ENCODE assay signal across 19 cellular contexts in the genomic region with DNA sequence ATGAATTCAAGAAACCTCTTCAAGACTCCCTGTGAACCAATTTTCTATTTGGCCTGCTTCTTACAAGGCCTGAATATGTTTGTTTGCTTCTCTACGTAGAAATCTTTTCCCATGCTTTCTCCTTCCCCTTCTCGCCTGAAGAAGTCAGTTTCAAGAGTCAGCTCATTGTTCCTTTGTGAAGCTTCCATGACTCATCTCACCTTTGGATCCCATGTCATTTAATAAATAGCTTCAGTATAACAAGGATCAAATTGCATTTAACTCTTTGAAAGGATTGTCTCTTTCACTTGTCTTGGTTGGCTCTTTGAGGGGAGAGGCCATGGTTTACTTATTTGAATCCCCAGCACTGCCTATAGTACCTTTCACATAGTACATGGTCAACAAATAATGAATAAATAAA. TPM values are rescaled to one million over a fixed set of nuclear protein-coding genes. Genes with fewer than 3 reads are reported as not detected.
DNase-seq lines count a peak whose midpoint lies in the region; ATAC-seq and TF ChIP-seq lines count a peak whose summit lies in the region.
"Had no signal": no experiment of that assay in that cellular context is flagged by ENCODE, and none has a peak within 500 bp of the region (broad histone marks: within the 10 kb centered on the region; RNA-seq: fewer than 3 reads in every experiment).

No MANE protein-coding gene starts in this region.

- CTCF ChIA-PET in RWPE1 (lab: Yijun Ruan, JAX): interaction anchor here (0.6 kb wide), 1 partner anchor 81 kb away, joined by 3 read pairs; no protein-coding TSS in a partner anchor

- no peak overlapping the region for H4K5ac ChIP-seq in H9 (ENCODE audit: insufficient read length, low read depth, low read length)

- no peaks in the 10 kb centered on the region for H3K27me3 Mint-ChIP-seq in H9 (ENCODE audit: low read depth)
- H3K27me3 Mint-ChIP-seq: B cell had no signal

- H3K4me3 Mint-ChIP-seq in H9: no peak overlapping the region
- H3K4me3 Mint-ChIP-seq: B cell, immature natural killer cell had no signal

- DNase-seq in H9 (no peak), RWPE1 (ENCODE audit: low spot score) (peak; percentile 0), fibroblast of mammary gland (ENCODE audit: low read depth) (peak; percentile 31), non-pigmented ciliary epithelial cell (ENCODE audit: low read depth) (peak; percentile 1), NCI-H2171 treated with DMSO at 0.1 percent for 48 hours (lab: John Stamatoyannopoulos, UW) (no peak), AG20443 (ENCODE audit: low spot score) (no peak), ecto neural progenitor cell (ENCODE audit: low spot score) (no peak)
- DNase-seq: activated effector memory CD4-positive, alpha-beta T cell treated with anti-CD3 and anti-CD28 coated beads, Interleukin-2, amount 50 U/mL, for 16 hours; aorta; DMS153; gastrocnemius medialis; H7; immature natural killer cell; NCI-H1105; pancreas; stomach; WERI-Rb-1 had no signal

- H3K4me2 ChIP-seq in H9 (ENCODE audit: insufficient read depth, insufficient read length, low read length): no peak overlapping the region

- no peak overlapping the region for H3K4ac ChIP-seq in H9 (ENCODE audit: low read depth, low read length)

- H3K27me3 ChIP-seq in H9 (ENCODE audit: insufficient read depth, low read length): no peaks in the 10 kb centered on the region
- H3K27me3 ChIP-seq: gastrocnemius medialis, pancreas, stomach had no signal

- peaks cover under 1 to 4% of the 10 kb centered on the region in 2 experiments; a peak in 2 of 4 replicates for H3K4me1 Mint-ChIP-seq in H9
- H3K4me1 Mint-ChIP-seq: B cell, immature natural killer cell had no signal

- H4K8ac ChIP-seq in H9 (replicated peaks; ENCODE audit: insufficient read length, low read depth, low read length): no peak overlapping the region

- no peak overlapping the region for H3K18ac ChIP-seq in H9 (ENCODE audit: insufficient read length, low read depth, low read length)

- no peak overlapping the region for H3K4me3 ChIP-seq in fibroblast of mammary gland (ENCODE audit: control insufficient read depth, low read depth, low read length)
- H3K4me3 ChIP-seq: gastrocnemius medialis, pancreas, stomach had no signal

- H3K14ac ChIP-seq in H9 (ENCODE audit: insufficient read depth, low read length): no peak overlapping the region

- H3K27ac ChIP-seq in H9 (ENCODE audit: insufficient read length, low read depth, low read length) (no peak overlapping the region), RWPE1 (no peak overlapping the region)
- H3K27ac ChIP-seq: gastrocnemius medialis, pancreas, stomach, WERI-Rb-1 had no signal

- H2BK15ac ChIP-seq in H9 (ENCODE audit: low read depth, low read length): no peak overlapping the region

- no peaks in the 10 kb centered on the region for H3K79me1 ChIP-seq in H9 (ENCODE audit: insufficient read depth, low read depth, low read length, poor library complexity, severe bottlenecking)

- H3T11ph ChIP-seq in H9 (ENCODE audit: low read length): no peak overlapping the region

- H2BK5ac ChIP-seq in H9 (ENCODE audit: insufficient read length, low read length): no peak overlapping the region

- no peaks in the 10 kb centered on the region for H3K23me2 ChIP-seq in H9 (ENCODE audit: insufficient read length, low read depth, low read length, poor library complexity, severe bottlenecking)

- H3K9ac ChIP-seq in H9 (ENCODE audit: extremely low read depth, insufficient read length, low read length): no peak overlapping the region

- H3K79me2 ChIP-seq in H9 (ENCODE audit: insufficient read depth, low read length): no peaks in the 10 kb centered on the region

- no peak overlapping the region for H3K56ac ChIP-seq in H9 (ENCODE audit: insufficient read length, low read depth, low read length)

- H2AK5ac ChIP-seq in H9 (ENCODE audit: insufficient read length, low read length): no peak overlapping the region

- no peaks in the 10 kb centered on the region for H3K36me3 Mint-ChIP-seq in H9 (ENCODE audit: insufficient read depth in 1 of 3, low read depth in 3 of 3)
- H3K36me3 Mint-ChIP-seq: immature natural killer cell had no signal

- no peaks in the 10 kb centered on the region for H3K4me1 ChIP-seq in H9 (ENCODE audit: insufficient read depth, low read length)
- H3K4me1 ChIP-seq: gastrocnemius medialis, pancreas, stomach had no signal

- H3K9me3 Mint-ChIP-seq in H9: no peaks in the 10 kb centered on the region

- WGBS in H9 (ENCODE audit: extremely low coverage, insufficient read length, low lambda C conversion rate): no CpG with 5 or more reads among the region's 2 CpGs

- no peak overlapping the region for H2BK12ac ChIP-seq in H9 (ENCODE audit: insufficient read length, low read depth, low read length)

- H2BK20ac ChIP-seq in H9 (ENCODE audit: low read depth, low read length, poor library complexity, severe bottlenecking): no peak overlapping the region

- H3K9me3 ChIP-seq in H9 (ENCODE audit: control insufficient read depth, low read depth, low read length): no peaks in the 10 kb centered on the region
- H3K9me3 ChIP-seq: gastrocnemius medialis, pancreas, stomach had no signal

- POLR2A ChIA-PET in RWPE1 (lab: Yijun Ruan, JAX; ENCODE audit: low non-redundant PET): no interaction called here

- no peaks in the 10 kb centered on the region for H4K20me1 ChIP-seq in H9 (ENCODE audit: control insufficient read depth, insufficient read depth, insufficient read length)

- H3K23ac ChIP-seq in H9 (ENCODE audit: insufficient read length, low read depth, low read length): no peak overlapping the region

- no peak for TF ChIP-seq CTCF in H9 (conservative IDR thresholded peaks at IDR 0.05)
- no peak for TF ChIP-seq CTCF in RWPE1 (conservative IDR thresholded peaks at IDR 0.05; ENCODE audit: low read depth)
- TF ChIP-seq CTCF in fibroblast of mammary gland (conservative IDR thresholded peaks at IDR 0.05; ENCODE audit: control insufficient read depth, insufficient read depth, low read depth, low read length): no peak

- H2AFZ ChIP-seq in H9 (ENCODE audit: low read length): no peak overlapping the region

- no peak overlapping the region for H4K91ac ChIP-seq in H9 (ENCODE audit: insufficient read length, low read depth, low read length)

- H3K27ac Mint-ChIP-seq in H9: peak overlapping the region in 2 of 3 experiments; percentile 2 to 6; a peak in 1 of 7 replicates
- H3K27ac Mint-ChIP-seq: B cell, immature natural killer cell had no signal

- no peak for ATAC-seq in GM21737 (IDR thresholded peaks at IDR 0.05; ENCODE audit: unreplicated experiment)
- ATAC-seq: gastrocnemius medialis, pancreas had no signal

- no peak overlapping the region for H2BK120ac ChIP-seq in H9 (ENCODE audit: low read depth, low read length, poor library complexity, severe bottlenecking)

RNA-seq across cellular contexts. Expression of a gene that starts 28.4 kb away (rescaled TPM):
- total RNA-seq in H9 (2021): 12.4 and 14.2 TPM in 2 replicates

Comparison
In these comparisons a context has a peak if more than half of its experiments do, and no peak if none do; other contexts are left out.
1. DNase-seq: peak in RWPE1 (single experiment), fibroblast of mammary gland (single experiment) and non-pigmented ciliary epithelial cell (single experiment); none in H9 (single experiment), NCI-H2171 treated with DMSO at 0.1 percent for 48 hours (single experiment), AG20443 (single experiment) and ecto neural progenitor cell (single experiment).